ENCODE assay signal across 22 cellular contexts in the genomic region with DNA sequence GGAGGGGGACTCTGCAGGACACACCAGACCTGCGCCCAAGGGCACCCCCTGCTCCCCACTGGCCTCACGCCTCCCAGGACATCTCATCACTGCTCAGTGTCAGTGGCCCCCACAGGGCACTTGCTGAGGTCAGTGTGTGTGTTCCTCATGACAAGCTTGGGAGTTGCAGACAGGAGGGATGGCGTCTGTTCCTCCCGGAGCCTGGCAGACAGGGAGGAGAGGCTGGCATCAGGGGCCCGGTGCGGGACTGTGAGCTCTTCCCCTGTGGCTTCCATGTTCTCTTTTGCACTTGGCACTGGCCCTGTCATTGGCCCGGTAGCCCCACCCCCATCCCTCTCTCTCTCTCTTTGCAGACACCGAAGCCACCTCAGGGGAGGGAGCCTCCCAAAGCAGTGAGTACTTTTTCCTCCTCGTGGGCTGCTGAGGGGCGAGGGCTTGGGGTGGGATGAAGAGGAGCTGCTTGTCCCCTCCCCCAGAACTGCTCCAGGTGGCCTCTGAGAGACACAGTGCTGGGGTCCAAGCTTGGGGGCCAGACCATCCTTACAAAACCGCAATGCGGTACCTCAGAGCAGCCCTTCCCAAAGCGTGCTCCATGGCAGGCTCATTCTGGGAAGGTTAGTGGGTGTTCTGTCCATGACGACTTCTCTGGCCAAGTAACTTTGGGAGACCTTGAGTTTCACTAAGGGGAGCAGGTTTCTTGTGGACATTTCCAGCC.
A peak's percentile ranks its signal among the peaks of the same experiment; 100 is the strongest.
DNase-seq lines count a peak whose midpoint lies in the region; ATAC-seq and TF ChIP-seq lines count a peak whose summit lies in the region.
"Had no signal": no experiment of that assay in that cellular context is flagged by ENCODE, and none has a peak within 500 bp of the region (broad histone marks: within the 10 kb centered on the region; RNA-seq: fewer than 3 reads in every experiment).

No MANE protein-coding gene starts in this region.

- BruUV-seq in MCF 10A (replicated peaks; lab: Mats Ljungman, UMichigan) = no TSS peak

- peaks cover 5% of the 10 kb centered on the region for H3K36me3 Mint-ChIP-seq in MCF 10A (ENCODE audit: insufficient read depth, unreplicated experiment)
- peaks cover 5% of the 10 kb centered on the region for H3K36me3 Mint-ChIP-seq in neural crest cell (ENCODE audit: low read depth)
- H3K36me3 Mint-ChIP-seq: activated naive CD4-positive, alpha-beta T cell treated with anti-CD3 and anti-CD28 coated beads, Interleukin-2, amount 10 ng/mL, durations not matched to agents 7 days and 5 days; CD4-positive, CD25-positive, alpha-beta regulatory T cell; IgD-negative memory B cell had no signal

- no peak overlapping the region for H3K27ac Mint-ChIP-seq in MCF 10A (ENCODE audit: low read depth, unreplicated experiment)
- H3K27ac Mint-ChIP-seq in neural crest cell (ENCODE audit: unreplicated experiment) = peak overlapping the region; percentile 19
- H3K27ac Mint-ChIP-seq: activated naive CD4-positive, alpha-beta T cell treated with anti-CD3 and anti-CD28 coated beads, Interleukin-2, amount 10 ng/mL, durations not matched to agents 7 days and 5 days; CD4-positive, CD25-positive, alpha-beta regulatory T cell; effector memory CD8-positive, alpha-beta T cell; IgD-negative memory B cell had no signal

- no peaks in the 10 kb centered on the region for H3K4me1 Mint-ChIP-seq in MCF 10A (ENCODE audit: insufficient read depth, unreplicated experiment)
- peaks cover 21% of the 10 kb centered on the region for H3K4me1 Mint-ChIP-seq in neural crest cell
- H3K4me1 Mint-ChIP-seq: activated naive CD4-positive, alpha-beta T cell treated with anti-CD3 and anti-CD28 coated beads, Interleukin-2, amount 10 ng/mL, durations not matched to agents 7 days and 5 days; CD4-positive, CD25-positive, alpha-beta regulatory T cell; IgD-negative memory B cell had no signal

- H3K9me3 ChIP-seq in breast epithelium (no peaks in the 10 kb centered on the region), tibial artery (no peaks in the 10 kb centered on the region), gastrocnemius medialis (no peaks in the 10 kb centered on the region)
- H3K9me3 ChIP-seq: MG63, neutrophil, thyroid gland had no signal

- H3K9me3 Mint-ChIP-seq in MCF 10A (ENCODE audit: unreplicated experiment) (no peaks in the 10 kb centered on the region), neural crest cell (no peaks in the 10 kb centered on the region)
- H3K9me3 Mint-ChIP-seq: activated naive CD4-positive, alpha-beta T cell treated with anti-CD3 and anti-CD28 coated beads, Interleukin-2, amount 10 ng/mL, durations not matched to agents 7 days and 5 days; activated T-cell treated with anti-CD3 and anti-CD28 coated beads, Interleukin-2, amount 50 U/mL, for 4 hours; effector memory CD8-positive, alpha-beta T cell; IgD-negative memory B cell had no signal

- H3K27me3 Mint-ChIP-seq in MCF 10A (ENCODE audit: insufficient read depth, unreplicated experiment) (no peaks in the 10 kb centered on the region), neural crest cell (ENCODE audit: low read depth) (no peaks in the 10 kb centered on the region)
- H3K27me3 Mint-ChIP-seq: activated naive CD4-positive, alpha-beta T cell treated with anti-CD3 and anti-CD28 coated beads, Interleukin-2, amount 10 ng/mL, durations not matched to agents 7 days and 5 days; CD4-positive, CD25-positive, alpha-beta regulatory T cell; IgD-negative memory B cell had no signal

- POLR2A ChIA-PET in MCF 10A (lab: Yijun Ruan, JAX) = no interaction called here

- no peak overlapping the region for H3K4me3 ChIP-seq in breast epithelium
- no peak overlapping the region for H3K4me3 ChIP-seq in coronary artery
- H3K4me3 ChIP-seq in tibial artery = no peak overlapping the region
- no peak overlapping the region for H3K4me3 ChIP-seq in gastrocnemius medialis
- H3K4me3 ChIP-seq: GM12878, left ventricle myocardium inferior, MG63, thyroid gland had no signal

- in situ Hi-C loops in gastrocnemius medialis (cut with MboI; ENCODE audit: low sequenced_read_pairs in 4 of 4) = no loop called here

- intact Hi-C loops in breast epithelium (cut with DNase I; ENCODE audit: low total_unique reads) (no loop called here), MCF 10A (cut with micrococcal nuclease) (no loop called here), tibial artery (cut with DNase I; ENCODE audit: low total_unique reads) (no loop called here), gastrocnemius medialis (cut with DNase I; ENCODE audit: low total_unique reads) (no loop called here)

- H3K4me1 ChIP-seq in breast epithelium = no peaks in the 10 kb centered on the region
- peaks cover 0 to 66% (median 34%) of the 10 kb centered on the region in 4 donors for H3K4me1 ChIP-seq in tibial artery
- peaks cover 0 to 18% of the 10 kb centered on the region in 2 donors for H3K4me1 ChIP-seq in gastrocnemius medialis

- H3K4me3 Mint-ChIP-seq in MCF 10A (ENCODE audit: unreplicated experiment) = no peak overlapping the region
- H3K4me3 Mint-ChIP-seq in neural crest cell = no peak overlapping the region
- H3K4me3 Mint-ChIP-seq: activated naive CD4-positive, alpha-beta T cell treated with anti-CD3 and anti-CD28 coated beads, Interleukin-2, amount 10 ng/mL, durations not matched to agents 7 days and 5 days; activated T-cell treated with anti-CD3 and anti-CD28 coated beads, Interleukin-2, amount 50 U/mL, for 4 hours; CD4-positive, CD25-positive, alpha-beta regulatory T cell; effector memory CD8-positive, alpha-beta T cell; IgD-negative memory B cell had no signal

- CTCF ChIA-PET in MCF 10A (lab: Yijun Ruan, JAX) = interaction anchor here (0.6 kb wide), 1 partner anchor 29 kb away, joined by 3 read pairs; no protein-coding TSS in a partner anchor

- no peaks in the 10 kb centered on the region for H3K36me3 ChIP-seq in breast epithelium
- peaks cover 0 to 42% (median 6%) of the 10 kb centered on the region in 3 donors for H3K36me3 ChIP-seq in tibial artery
- no peaks in the 10 kb centered on the region for H3K36me3 ChIP-seq in gastrocnemius medialis
- H3K36me3 ChIP-seq: neutrophil had no signal

- DNase-seq in breast epithelium (ENCODE audit: low spot score in 2 of 2) (peak; percentile 8 to 25), MCF 10A (ENCODE audit: unreplicated experiment) (no peak), coronary artery (ENCODE audit: low spot score) (peak; percentile 66), neural crest cell (ENCODE audit: low read depth, low spot score) (no peak), tibial artery (peak in 1 of 2 donors; percentile 56), gastrocnemius medialis (no peak), iPS-NIHi7 (ENCODE audit: extremely low spot score) (no peak)
- no peak for DNase-seq in stimulated activated CD4-positive, alpha-beta T cell treated with anti-CD3 and anti-CD28 coated beads, Interleukin-2, amount 100 ng/mL, for 24 hours
- DNase-seq: activated CD4-positive, alpha-beta T cell treated with anti-CD3 and anti-CD28 coated beads, Interleukin-2, amount 50 U/mL, for 1 hour; activated naive CD4-positive, alpha-beta T cell treated with anti-CD3 and anti-CD28 coated beads, Interleukin-2, amount 10 ng/mL, durations not matched to agents 7 days and 5 days; activated T-cell treated with anti-CD3 and anti-CD28 coated beads, Interleukin-2, amount 50 U/mL, for 4 hours; CD4-positive, CD25-positive, alpha-beta regulatory T cell; effector memory CD8-positive, alpha-beta T cell; left ventricle myocardium inferior; MG63; NCI-H1694; retina; Right ventricle myocardium superior; thyroid gland had no signal

- H3K27ac ChIP-seq in breast epithelium (no peak overlapping the region), coronary artery (peak overlapping the region; percentile 66 to 97), tibial artery (peak overlapping the region; percentile 83 to 91), gastrocnemius medialis (no peak overlapping the region)
- H3K27ac ChIP-seq: neutrophil, thyroid gland had no signal

- no peaks in the 10 kb centered on the region for H3K27me3 ChIP-seq in breast epithelium
- no peaks in the 10 kb centered on the region for H3K27me3 ChIP-seq in tibial artery
- no peaks in the 10 kb centered on the region for H3K27me3 ChIP-seq in gastrocnemius medialis
- H3K27me3 ChIP-seq: MG63, thyroid gland had no signal

- TF ChIP-seq CTCF in breast epithelium (IDR thresholded peaks at IDR 0.05) (no peak), MCF 10A (IDR thresholded peaks at IDR 0.05; ENCODE audit: unreplicated experiment) (no peak), coronary artery (IDR thresholded peaks at IDR 0.05) (no peak), neural crest cell (conservative IDR thresholded peaks at IDR 0.05) (no peak), tibial artery (IDR thresholded peaks at IDR 0.05) (no peak), gastrocnemius medialis (IDR thresholded peaks at IDR 0.05 in 4 of 5, conservative IDR thresholded peaks at IDR 0.05 in 1 of 5) (no peak)

- TF ChIP-seq POLR2A in breast epithelium (IDR thresholded peaks at IDR 0.05) (no peak), gastrocnemius medialis (IDR thresholded peaks at IDR 0.05) (no peak)

- no peak for ATAC-seq in gastrocnemius medialis
- ATAC-seq: activated T-cell treated with anti-CD3 and anti-CD28 coated beads, Interleukin-2, amount 50 U/mL, for 4 hours; effector memory CD8-positive, alpha-beta T cell; GM12878 had no signal

Comparison
In these comparisons a context has a peak if more than half of its experiments do, and no peak if none do; other contexts are left out.
1. DNase-seq: peak in breast epithelium (2 of 2) and coronary artery (single experiment); none in MCF 10A (single experiment), neural crest cell (single experiment), gastrocnemius medialis (0 of 2), iPS-NIHi7 (single experiment) and stimulated activated CD4-positive, alpha-beta T cell treated with anti-CD3 and anti-CD28 coated beads, Interleukin-2, amount 100 ng/mL, for 24 hours (0 of 2).
2. H3K27ac ChIP-seq: peak in coronary artery (2 of 2) and tibial artery (2 of 2); none in breast epithelium (0 of 2) and gastrocnemius medialis (0 of 4).